Comparison of ENCODE assay signal across 8 cellular contexts in genomic region chr1:247112479-247112781, GRCh38. TPM values are rescaled to one million over a fixed set of nuclear protein-coding genes. Genes with fewer than 3 reads are reported as not detected.
DNase-seq lines count a peak whose midpoint lies in the region; ATAC-seq and TF ChIP-seq lines count a peak whose summit lies in the region.

No MANE protein-coding gene starts in this region.

- peaks cover 0 to 10% (median 0%) of the 10 kb centered on the region in 3 donors for H3K36me3 Mint-ChIP-seq in naive thymus-derived CD8-positive, alpha-beta T cell

- POLR2A ChIA-PET in naive thymus-derived CD8-positive, alpha-beta T cell (lab: Charles Lee), result no interaction called here

- H3K9me3 Mint-ChIP-seq in naive thymus-derived CD8-positive, alpha-beta T cell, result peaks cover 0 to 2% (median 0%) of the 10 kb centered on the region in 9 donors

- H3K4me1 ChIP-seq in heart right ventricle (peaks cover 3 to 20% (median 15%) of the 10 kb centered on the region in 9 donors), ectodermal cell (ENCODE audit: control insufficient read depth, insufficient read depth, low read length) (no peaks in the 10 kb centered on the region), vagina (peaks cover 22% of the 10 kb centered on the region)

- H3K4me1 Mint-ChIP-seq in naive thymus-derived CD8-positive, alpha-beta T cell, result peaks cover 5 to 7% (median 6%) of the 10 kb centered on the region in 4 donors

- peak in 1 of 8 donors; percentile 10 for ATAC-seq in heart right ventricle
- ATAC-seq in left cardiac atrium, result no peak
- ATAC-seq in naive thymus-derived CD8-positive, alpha-beta T cell, result no peak

- no peaks in the 10 kb centered on the region for H3K9me3 ChIP-seq in heart right ventricle
- no peaks in the 10 kb centered on the region for H3K9me3 ChIP-seq in ectodermal cell (ENCODE audit: control insufficient read depth, low read length)
- H3K9me3 ChIP-seq in vagina, result no peaks in the 10 kb centered on the region

- H3K36me3 ChIP-seq in heart right ventricle (no peaks in the 10 kb centered on the region), ectodermal cell (ENCODE audit: control insufficient read depth, insufficient read depth, low read length) (no peaks in the 10 kb centered on the region), vagina (no peaks in the 10 kb centered on the region)

- peaks cover 20 to 43% (median 35%) of the 10 kb centered on the region in 5 donors for H3K27me3 Mint-ChIP-seq in naive thymus-derived CD8-positive, alpha-beta T cell

- peak overlapping the region in 7 of 10 donors; percentile 79 to 89 (median 84) for H3K27ac ChIP-seq in heart right ventricle
- no peak overlapping the region for H3K27ac ChIP-seq in ectodermal cell (ENCODE audit: insufficient read depth, low read depth, low read length, poor library complexity, severe bottlenecking)
- peak overlapping the region; percentile 92 for H3K27ac ChIP-seq in vagina

- peak overlapping the region; percentile 47 to 75 (median 55) for H3K4me3 Mint-ChIP-seq in naive thymus-derived CD8-positive, alpha-beta T cell

- intact Hi-C loops in heart right ventricle (cut with DNase I), result loop anchor here in 1 of 10 donors (5.0 kb wide), 1 partner anchor 35 kb away; the partner anchor contains the start of gene ZNF670
- intact Hi-C loops in left cardiac atrium (cut with DNase I), result no loop called here
- intact Hi-C loops in vagina (cut with DNase I), result no loop called here

- H3K4me3 ChIP-seq in heart right ventricle (peak overlapping the region; percentile 65 to 86 (median 72)), ectodermal cell (ENCODE audit: insufficient read depth, low read depth, low read length) (peak overlapping the region; percentile 65), vagina (peak overlapping the region; percentile 69 to 70)

- H3K27ac Mint-ChIP-seq in naive thymus-derived CD8-positive, alpha-beta T cell, result peak overlapping the region in 1 of 10 donors; percentile 46

- DNase-seq in heart right ventricle, result no peak
- DNase-seq in left cardiac atrium, result no peak
- no peak for DNase-seq in naive thymus-derived CD8-positive, alpha-beta T cell
- DNase-seq in vagina (ENCODE audit: extremely low spot score in 2 of 2), result no peak
- DNase-seq in effector CD4-positive, alpha-beta T cell, result no peak
- DNase-seq in NCI-H82 (lab: John Stamatoyannopoulos, UW), result no peak
- DNase-seq in SHP77 (lab: John Stamatoyannopoulos, UW), result no peak

- 52 to 63% methylated on average over 9 of the region's 9 CpGs for WGBS in heart right ventricle, 2 donors
- 60 to 68% methylated on average over 9 of the region's 9 CpGs for WGBS in ectodermal cell, 2 experiments

- H3K27me3 ChIP-seq in heart right ventricle (peaks cover 0 to 36% (median 0%) of the 10 kb centered on the region in 7 donors), ectodermal cell (ENCODE audit: control insufficient read depth, insufficient read depth, low read length, poor library complexity, severe bottlenecking) (peaks cover 35% of the 10 kb centered on the region), vagina (no peaks in the 10 kb centered on the region)

- TF ChIP-seq CTCF in heart right ventricle (IDR thresholded peaks at IDR 0.05), result no peak
- TF ChIP-seq CTCF in vagina (IDR thresholded peaks at IDR 0.05), result no peak

- no peak for TF ChIP-seq POLR2A in vagina (IDR thresholded peaks at IDR 0.05)

RNA-seq across cellular contexts. Expression of gene ZNF669, which starts 8.3 kb away (rescaled TPM):
- total RNA-seq in heart right ventricle, result 1 to 10 TPM; 2.1 to 4.7 (median 3.5) TPM
- 1 to 10 TPM; 2.6 to 3.8 TPM for polyA plus RNA-seq in heart right ventricle
- 1 to 10 TPM; 5.1 TPM for total RNA-seq in left cardiac atrium
- 21.2 TPM for polyA plus RNA-seq in ectodermal cell (2013, experiment 1 of 4)
- polyA plus RNA-seq in ectodermal cell (2013, experiment 2 of 4), result 22.6 TPM
- 19.8 TPM for polyA plus RNA-seq in ectodermal cell (2013, experiment 3 of 4)
- 16.6 TPM for polyA plus RNA-seq in ectodermal cell (2013, experiment 4 of 4)
- 10 to 100 TPM; 18.3 to 24.4 TPM for total RNA-seq in naive thymus-derived CD8-positive, alpha-beta T cell
- 10 to 100 TPM; 10.9 to 29.7 (median 18.2) TPM for polyA plus RNA-seq in naive thymus-derived CD8-positive, alpha-beta T cell
- total RNA-seq in vagina, result 5.4 TPM

RNA-seq across cellular contexts. Expression of gene ZNF670, which starts 33.8 kb away (rescaled TPM):
- total RNA-seq in heart right ventricle (1 to 10 TPM in 9 of 10 donors, under 1 TPM in 1; 0.42 to 1.6 (median 1.3) TPM), left cardiac atrium (1 to 10 TPM; 1.5 to 1.8 TPM), vagina (2.7 TPM)
- 1 to 10 TPM in 1 of 2 donors, under 1 TPM in 1; 0.73 to 1.2 TPM for polyA plus RNA-seq in heart right ventricle
- polyA plus RNA-seq in ectodermal cell (2013, experiment 1 of 4), result 18.1 TPM
- polyA plus RNA-seq in ectodermal cell (2013, experiment 2 of 4), result 19.6 TPM
- 16.5 TPM for polyA plus RNA-seq in ectodermal cell (2013, experiment 3 of 4)
- 18.9 TPM for polyA plus RNA-seq in ectodermal cell (2013, experiment 4 of 4)
- 1 to 10 TPM; 1.9 to 2.5 TPM for total RNA-seq in naive thymus-derived CD8-positive, alpha-beta T cell
- polyA plus RNA-seq in naive thymus-derived CD8-positive, alpha-beta T cell, result 1 to 10 TPM in 2 of 3 donors, under 1 TPM in 1; 0.42 to 1.4 (median 1.2) TPM

RNA-seq across cellular contexts. Expression of gene ZNF124, which starts 59.4 kb away (rescaled TPM):
- total RNA-seq in heart right ventricle (10 to 100 TPM in 6 of 10 donors, 1 to 10 TPM in 4; 7.7 to 13.5 (median 10.2) TPM), left cardiac atrium (10 to 100 TPM in 1 of 2 donors, 1 to 10 TPM in 1; 10.0 to 15.5 TPM), vagina (39.3 TPM)
- 1 to 10 TPM in 1 of 2 donors, under 1 TPM in 1; 0.51 to 1.0 TPM for polyA plus RNA-seq in heart right ventricle
- polyA plus RNA-seq in ectodermal cell (2013, experiment 1 of 4), result 19.5 TPM
- 24.0 TPM for polyA plus RNA-seq in ectodermal cell (2013, experiment 2 of 4)
- polyA plus RNA-seq in ectodermal cell (2013, experiment 3 of 4), result 26.5 TPM
- polyA plus RNA-seq in ectodermal cell (2013, experiment 4 of 4), result 27.8 TPM
- total RNA-seq in naive thymus-derived CD8-positive, alpha-beta T cell, result 10 to 100 TPM; 28.1 to 30.8 TPM
- 1 to 10 TPM; 3.7 to 6.5 (median 6.1) TPM for polyA plus RNA-seq in naive thymus-derived CD8-positive, alpha-beta T cell
